15 cellular contexts compared by ENCODE assay signal in the genomic region with DNA sequence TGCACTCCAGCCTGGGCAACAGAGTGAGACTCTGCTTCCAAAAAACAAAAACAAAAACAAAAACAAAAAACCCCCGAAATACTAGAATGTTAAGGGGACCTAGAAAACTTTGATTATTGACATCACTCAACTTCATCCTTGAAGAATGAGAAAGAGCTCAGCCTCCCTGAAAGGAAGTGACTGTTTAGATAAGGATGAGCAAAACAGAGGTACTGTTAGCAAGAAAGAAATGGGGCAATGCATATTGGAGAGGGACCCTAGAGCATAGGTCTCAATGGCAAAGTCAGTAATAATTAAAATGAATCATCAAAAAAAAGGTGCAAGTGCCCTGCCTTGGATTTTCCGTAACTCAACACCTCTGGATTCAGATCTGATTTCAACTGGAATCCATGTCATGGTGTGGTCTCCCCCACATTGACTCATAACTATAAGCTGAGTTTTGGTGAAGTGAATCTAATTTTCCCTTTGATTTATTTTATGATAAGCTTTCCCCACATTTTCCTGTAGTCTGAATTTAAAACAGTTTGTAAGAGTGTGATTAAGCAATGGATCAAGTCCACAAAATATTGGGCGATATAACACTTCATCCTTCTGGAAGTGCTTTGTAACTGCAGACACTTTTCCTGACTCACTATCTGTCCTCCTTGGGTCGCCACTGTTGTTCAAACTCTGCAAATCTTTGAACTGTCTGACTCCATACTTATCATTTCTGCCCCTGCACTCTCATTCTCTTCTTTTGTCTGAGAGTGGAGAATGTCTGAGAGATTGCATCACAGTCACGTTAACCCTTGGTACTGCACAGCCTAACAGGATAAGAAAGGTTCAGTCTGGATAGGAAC.
DNase-seq lines count a peak whose midpoint lies in the region; ATAC-seq and TF ChIP-seq lines count a peak whose summit lies in the region.
"Had no signal": no experiment of that assay in that cellular context is flagged by ENCODE, and none has a peak within 500 bp of the region (broad histone marks: within the 10 kb centered on the region; RNA-seq: fewer than 3 reads in every experiment).

No MANE protein-coding gene starts in this region.

- ATAC-seq in RWPE2 (ENCODE audit: low read depth), result peak; percentile 68
- ATAC-seq: right cardiac atrium, Right ventricle myocardium inferior had no signal

- no peaks in the 10 kb centered on the region for H3F3A ChIP-seq in GM23248 (ENCODE audit: insufficient read depth)

- peaks cover 25% of the 10 kb centered on the region for H3K4me1 Mint-ChIP-seq in progenitor cell of endocrine pancreas (ENCODE audit: low read depth)
- no peaks in the 10 kb centered on the region for H3K4me1 Mint-ChIP-seq in activated naive CD4-positive, alpha-beta T cell treated with anti-CD3 and anti-CD28 coated beads for 36 hours (ENCODE audit: low read depth)
- H3K4me1 Mint-ChIP-seq: immature natural killer cell had no signal

- H3K4me3 Mint-ChIP-seq in progenitor cell of endocrine pancreas (ENCODE audit: low read depth), result no peak overlapping the region
- no peak overlapping the region for H3K4me3 Mint-ChIP-seq in activated naive CD4-positive, alpha-beta T cell treated with anti-CD3 and anti-CD28 coated beads for 36 hours
- H3K4me3 Mint-ChIP-seq: activated naive CD8-positive, alpha-beta T cell; immature natural killer cell had no signal

- no peaks in the 10 kb centered on the region for H3K36me3 ChIP-seq in GM23248 (ENCODE audit: low read depth)
- H3K36me3 ChIP-seq in RWPE2 (ENCODE audit: low read depth), result no peaks in the 10 kb centered on the region
- H3K36me3 ChIP-seq: stomach had no signal

- CTCF ChIA-PET in activated naive CD4-positive, alpha-beta T cell treated with anti-CD3 and anti-CD28 coated beads for 36 hours (lab: Charles Lee), result no interaction called here

- no peak overlapping the region for H3K9ac ChIP-seq in GM23248

- WGBS in GM23248 (ENCODE audit: low coverage in 1 of 2, low lambda C conversion rate in 2 of 2, missing lambda C conversion rate in 2 of 2), 2 experiments, result 9 to 16% methylated on average over 5 of the region's 5 CpGs

- H3K27me3 ChIP-seq in GM23248 (replicated peaks; ENCODE audit: insufficient read depth) (peaks cover 5% of the 10 kb centered on the region; the same call in 1 of the 2 replicates), RWPE2 (ENCODE audit: insufficient read depth, poor library complexity, severe bottlenecking) (no peaks in the 10 kb centered on the region)
- H3K27me3 ChIP-seq: stomach had no signal

- TF ChIP-seq CTCF in RWPE2 (IDR thresholded peaks at IDR 0.05; ENCODE audit: poor library complexity, severe bottlenecking) (no peak), progenitor cell of endocrine pancreas (IDR thresholded peaks at IDR 0.05; ENCODE audit: unreplicated experiment) (no peak)

- H3K9me3 ChIP-seq in GM23248 (ENCODE audit: low read depth), result no peaks in the 10 kb centered on the region
- H3K9me3 ChIP-seq in RWPE2 (ENCODE audit: severe bottlenecking), result no peaks in the 10 kb centered on the region
- H3K9me3 ChIP-seq: stomach had no signal

- no peak overlapping the region for H3K4me2 ChIP-seq in GM23248 (ENCODE audit: unreplicated experiment)

- H3K27ac Mint-ChIP-seq in progenitor cell of endocrine pancreas, result peak overlapping the region; percentile 84
- no peak overlapping the region for H3K27ac Mint-ChIP-seq in activated naive CD4-positive, alpha-beta T cell treated with anti-CD3 and anti-CD28 coated beads for 36 hours
- H3K27ac Mint-ChIP-seq: activated naive CD8-positive, alpha-beta T cell; immature natural killer cell had no signal

- H3K36me3 Mint-ChIP-seq in progenitor cell of endocrine pancreas (ENCODE audit: insufficient read depth), result no peaks in the 10 kb centered on the region
- no peaks in the 10 kb centered on the region for H3K36me3 Mint-ChIP-seq in activated naive CD4-positive, alpha-beta T cell treated with anti-CD3 and anti-CD28 coated beads for 36 hours (ENCODE audit: low read depth)
- H3K36me3 Mint-ChIP-seq: activated naive CD8-positive, alpha-beta T cell; immature natural killer cell had no signal

- H4K20me1 ChIP-seq in GM23248 (ENCODE audit: insufficient read depth), result no peaks in the 10 kb centered on the region

- DNase-seq in GM23248 (peak; percentile 10), RWPE2 (ENCODE audit: low spot score) (no peak), fibroblast of peridontal ligament (ENCODE audit: extremely low read depth) (peak; percentile 35), progenitor cell of endocrine pancreas (ENCODE audit: low spot score, unreplicated experiment) (no peak), GM19238 (ENCODE audit: insufficient read length, low spot score) (no peak), AML-193 (lab: John Stamatoyannopoulos, UW) (no peak)
- no peak for DNase-seq in activated naive CD4-positive, alpha-beta T cell treated with anti-CD3 and anti-CD28 coated beads for 36 hours
- DNase-seq: cortex of kidney, immature natural killer cell, NCI-H1417, NCI-H524, right cardiac atrium, stomach had no signal

- H3K4me1 ChIP-seq in GM23248 (ENCODE audit: insufficient read depth) (no peaks in the 10 kb centered on the region), RWPE2 (ENCODE audit: insufficient read depth, poor library complexity, severe bottlenecking) (no peaks in the 10 kb centered on the region)
- H3K4me1 ChIP-seq: stomach had no signal

- in situ Hi-C loops in GM23248 (cut with MboI), result no loop called here

- H3K4me3 ChIP-seq in GM23248 (no peak overlapping the region), RWPE2 (ENCODE audit: severe bottlenecking) (no peak overlapping the region)
- H3K4me3 ChIP-seq: stomach had no signal

- no peaks in the 10 kb centered on the region for H3K9me2 ChIP-seq in GM23248 (ENCODE audit: insufficient read depth)

- intact Hi-C loops in activated naive CD4-positive, alpha-beta T cell treated with anti-CD3 and anti-CD28 coated beads for 36 hours (cut with micrococcal nuclease), result no loop called here

- H2AFZ ChIP-seq in GM23248, result no peak overlapping the region

- no peaks in the 10 kb centered on the region for H3K27me3 Mint-ChIP-seq in progenitor cell of endocrine pancreas
- no peaks in the 10 kb centered on the region for H3K27me3 Mint-ChIP-seq in activated naive CD4-positive, alpha-beta T cell treated with anti-CD3 and anti-CD28 coated beads for 36 hours (ENCODE audit: low read depth)

- no peaks in the 10 kb centered on the region for H3K9me3 Mint-ChIP-seq in progenitor cell of endocrine pancreas (ENCODE audit: low read depth)
- no peaks in the 10 kb centered on the region for H3K9me3 Mint-ChIP-seq in activated naive CD4-positive, alpha-beta T cell treated with anti-CD3 and anti-CD28 coated beads for 36 hours
- H3K9me3 Mint-ChIP-seq: immature natural killer cell had no signal

- no peaks in the 10 kb centered on the region for H3K79me2 ChIP-seq in GM23248 (ENCODE audit: insufficient read depth)

- H3K27ac ChIP-seq in GM23248 (no peak overlapping the region), RWPE2 (ENCODE audit: poor library complexity, severe bottlenecking) (peak overlapping the region; percentile 23)
- H3K27ac ChIP-seq: stomach had no signal

Comparison
In these comparisons a context has a peak if more than half of its experiments do, and no peak if none do; other contexts are left out.
1. DNase-seq: peak in GM23248 (single experiment) and fibroblast of peridontal ligament (single experiment); none in RWPE2 (single experiment), progenitor cell of endocrine pancreas (single experiment), activated naive CD4-positive, alpha-beta T cell treated with anti-CD3 and anti-CD28 coated beads for 36 hours (single experiment), GM19238 (single experiment) and AML-193 (0 of 2).